ENCODE assay signal across 1 cellular context in the genomic region with DNA sequence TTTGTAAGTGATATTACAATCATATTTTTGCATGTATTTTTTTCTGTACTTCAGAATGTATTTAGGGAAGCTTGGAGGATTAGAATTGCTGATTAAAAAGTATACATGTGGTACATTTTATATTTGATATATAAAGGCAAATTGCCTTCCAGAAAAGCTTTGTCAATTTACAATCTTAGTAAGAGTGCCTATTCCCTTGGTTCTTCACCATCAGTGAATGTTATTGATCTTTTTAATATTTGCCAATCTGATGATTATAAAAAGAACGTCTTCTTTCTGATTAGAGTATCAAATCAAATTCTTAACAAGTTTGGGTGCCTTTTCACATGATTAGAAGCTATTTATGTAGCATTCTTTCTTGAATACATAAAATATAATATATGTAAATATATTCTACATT.
TF ChIP-seq lines count a peak whose summit lies in the region.

No MANE protein-coding gene starts in this region.

TF ChIP-seq in HEK293, 187 proteins besides CTCF, POLR2A, EP300 and RAD21:
- TF ChIP-seq PRDM2 (tag by site-specific recombination; IDR thresholded peaks at IDR 0.05; ENCODE audit: borderline replicate concordance) = no peak
- TF ChIP-seq, protein P1, sequence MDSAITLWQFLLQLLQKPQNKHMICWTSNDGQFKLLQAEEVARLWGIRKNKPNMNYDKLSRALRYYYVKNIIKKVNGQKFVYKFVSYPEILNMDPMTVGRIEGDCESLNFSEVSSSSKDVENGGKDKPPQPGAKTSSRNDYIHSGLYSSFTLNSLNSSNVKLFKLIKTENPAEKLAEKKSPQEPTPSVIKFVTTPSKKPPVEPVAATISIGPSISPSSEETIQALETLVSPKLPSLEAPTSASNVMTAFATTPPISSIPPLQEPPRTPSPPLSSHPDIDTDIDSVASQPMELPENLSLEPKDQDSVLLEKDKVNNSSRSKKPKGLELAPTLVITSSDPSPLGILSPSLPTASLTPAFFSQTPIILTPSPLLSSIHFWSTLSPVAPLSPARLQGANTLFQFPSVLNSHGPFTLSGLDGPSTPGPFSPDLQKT (IDR thresholded peaks at IDR 0.05; ENCODE audit: borderline replicate concordance, low read depth, low read length) = no peak
- no peak for TF ChIP-seq ZNF76 (tag by site-specific recombination; IDR thresholded peaks at IDR 0.05; ENCODE audit: borderline replicate concordance, low read depth)
- TF ChIP-seq PRDM10 (tag by site-specific recombination; IDR thresholded peaks at IDR 0.05) = no peak
- no peak for TF ChIP-seq TCF7L2 (IDR thresholded peaks at IDR 0.05; ENCODE audit: borderline replicate concordance, low read depth, low read length)
- no peak for TF ChIP-seq ZFHX2 (tag by site-specific recombination; conservative IDR thresholded peaks at IDR 0.05)
- TF ChIP-seq ZNF184 (tag by site-specific recombination; IDR thresholded peaks at IDR 0.05) = peak; percentile 99
- TF ChIP-seq ZNF155 (tag by site-specific recombination; IDR thresholded peaks at IDR 0.05) = no peak
- TF ChIP-seq ZNF48 (tag by site-specific recombination; IDR thresholded peaks at IDR 0.05) = no peak
